ENCODE assay signal across 8 cellular contexts in the genomic region with DNA sequence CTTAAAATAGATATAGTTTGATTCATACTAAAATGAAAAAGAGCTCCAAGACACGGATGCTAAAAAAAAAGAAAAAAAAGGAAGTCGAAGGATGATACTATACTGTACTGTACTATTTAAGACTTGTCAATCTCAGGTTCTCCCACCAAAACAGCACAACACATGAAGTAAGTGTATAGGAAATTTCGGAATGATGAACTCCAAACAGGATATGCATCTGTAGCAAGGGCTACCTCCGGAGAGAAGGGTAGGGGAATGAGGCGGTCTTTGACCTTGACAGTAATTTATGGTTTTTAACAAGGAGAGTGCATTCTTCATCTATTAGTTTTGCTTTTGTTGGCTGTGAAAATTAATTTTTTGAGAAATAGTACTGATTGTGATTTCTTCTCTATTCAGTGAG. TPM values are rescaled to one million over a fixed set of nuclear protein-coding genes. Genes with fewer than 3 reads are reported as not detected.
DNase-seq lines count a peak whose midpoint lies in the region; ATAC-seq and TF ChIP-seq lines count a peak whose summit lies in the region.

No MANE protein-coding gene starts in this region.

- H3K9me3 ChIP-seq in BE2C (no peaks in the 10 kb centered on the region), breast epithelium (no peaks in the 10 kb centered on the region), muscle layer of duodenum (ENCODE audit: control insufficient read depth in 1 of 2, low read length in 2 of 2) (no peaks in the 10 kb centered on the region)

- in situ Hi-C loops in KBM-7 (cut with MboI; ENCODE audit: low pct_unique_long_range_greater_than_20kb, low sequenced_read_pairs), result no loop called here

- intact Hi-C loops in breast epithelium (cut with DNase I; ENCODE audit: low total_unique reads), result no loop called here

- H3K27me3 ChIP-seq in BE2C (no peaks in the 10 kb centered on the region), breast epithelium (no peaks in the 10 kb centered on the region), muscle layer of duodenum (ENCODE audit: low read depth, low read length) (no peaks in the 10 kb centered on the region)

- H3K27ac ChIP-seq in breast epithelium, result peak overlapping the region; percentile 92 to 95
- peak overlapping the region; percentile 13 for H3K27ac ChIP-seq in muscle layer of duodenum (ENCODE audit: low read length)

- no peak for TF ChIP-seq POLR2A in breast epithelium (IDR thresholded peaks at IDR 0.05)

- H3K36me3 ChIP-seq in BE2C, result peaks cover 5% of the 10 kb centered on the region; the same call in 1 of the 2 replicates
- H3K36me3 ChIP-seq in breast epithelium, result no peaks in the 10 kb centered on the region
- H3K36me3 ChIP-seq in muscle layer of duodenum (ENCODE audit: control insufficient read depth in 1 of 2, insufficient read depth in 2 of 2, low read length in 2 of 2), result no peaks in the 10 kb centered on the region

- no peak for ATAC-seq in HG02885 (IDR thresholded peaks at IDR 0.05; ENCODE audit: poor library complexity, unreplicated experiment)
- no peak for ATAC-seq in GM18867 (IDR thresholded peaks at IDR 0.05; ENCODE audit: unreplicated experiment)
- no peak for ATAC-seq in GM21367 (IDR thresholded peaks at IDR 0.05; ENCODE audit: unreplicated experiment)

- H3K4me1 ChIP-seq in BE2C, result no peaks in the 10 kb centered on the region
- no peaks in the 10 kb centered on the region for H3K4me1 ChIP-seq in breast epithelium
- peaks cover 10 to 15% of the 10 kb centered on the region in 2 donors for H3K4me1 ChIP-seq in muscle layer of duodenum (ENCODE audit: control insufficient read depth in 1 of 2, insufficient read depth in 2 of 2, low read length in 2 of 2)

- H3K4me3 ChIP-seq in BE2C (ENCODE audit: low read depth, low read length) (peak overlapping the region; percentile 81), breast epithelium (peak overlapping the region; percentile 74 to 97 (median 83)), muscle layer of duodenum (ENCODE audit: low read depth in 1 of 2, low read length in 2 of 2) (peak overlapping the region; percentile 85 to 90)

- DNase-seq in BE2C (no peak), KBM-7 (peak; percentile 49), breast epithelium (ENCODE audit: low spot score in 2 of 2) (no peak), 8988T (no peak)

- no peak for TF ChIP-seq CTCF in BE2C (IDR thresholded peaks at IDR 0.05; ENCODE audit: low read depth, low read length)
- TF ChIP-seq CTCF in breast epithelium (IDR thresholded peaks at IDR 0.05), result no peak

RNA-seq across cellular contexts. Expression of gene FIP1L1, which starts 0.5 kb away (rescaled TPM):
- 31.2 TPM for polyA plus RNA-seq in BE2C (2012; ENCODE audit: insufficient read depth, insufficient read length, low read depth)
- total RNA-seq in breast epithelium, result 10 to 100 TPM; 43.7 to 67.5 (median 52.4) TPM

RNA-seq across cellular contexts. Expression of gene SCFD2, which starts 11.0 kb away (rescaled TPM):
- 38.5 TPM for polyA plus RNA-seq in BE2C (2012; ENCODE audit: insufficient read depth, insufficient read length, low read depth)
- 10 to 100 TPM; 22.8 to 33.8 (median 25.0) TPM for total RNA-seq in breast epithelium
